8 cellular contexts compared by ENCODE assay signal in genomic region chr10:74151879-74152722, GRCh38. TPM values are rescaled to one million over a fixed set of nuclear protein-coding genes. Genes with fewer than 3 reads are reported as not detected.
DNase-seq lines count a peak whose midpoint lies in the region; ATAC-seq and TF ChIP-seq lines count a peak whose summit lies in the region.

No MANE protein-coding gene starts in this region.

- TF ChIP-seq CTCF in DND-41 (IDR thresholded peaks at IDR 0.05; ENCODE audit: borderline replicate concordance, extremely low read depth, low read length, poor library complexity, severe bottlenecking), result no peak
- TF ChIP-seq CTCF in osteoblast (IDR thresholded peaks at IDR 0.05; ENCODE audit: extremely low read depth, low read depth, low read length), result no peak

- H3K27me3 ChIP-seq in DND-41 (ENCODE audit: insufficient read depth, low read length, poor library complexity) (no peaks in the 10 kb centered on the region), MG63 (no peaks in the 10 kb centered on the region), osteoblast (ENCODE audit: insufficient read depth, low read length) (no peaks in the 10 kb centered on the region)

- H3K4me1 ChIP-seq in DND-41 (ENCODE audit: insufficient read depth, low read length) (peaks cover 37% of the 10 kb centered on the region), osteoblast (ENCODE audit: insufficient read depth, low read length) (peaks cover 14% of the 10 kb centered on the region)

- H3K4me3 ChIP-seq in DND-41 (ENCODE audit: low read depth in 1 of 2, low read length in 2 of 2) (peak overlapping the region; percentile 71), MG63 (peak overlapping the region; percentile 74), osteoblast (ENCODE audit: insufficient read depth, low read length) (peak overlapping the region; percentile 98)

- H3K36me3 ChIP-seq in DND-41 (ENCODE audit: insufficient read depth, low read length) (no peaks in the 10 kb centered on the region), MG63 (peaks cover 8% of the 10 kb centered on the region; the same call in 1 of the 2 replicates), osteoblast (ENCODE audit: insufficient read depth, low read length) (no peaks in the 10 kb centered on the region)

- H3K27ac ChIP-seq in DND-41 (ENCODE audit: low read length) (peak overlapping the region; percentile 66; the same call in 1 of the 2 replicates), epithelial cell of prostate (peak overlapping the region; percentile 90), osteoblast (ENCODE audit: low read depth, low read length) (peak overlapping the region; percentile 99)

- ATAC-seq in DND-41 (ENCODE audit: insufficient read depth, low read depth), result no peak

- H3K4me2 ChIP-seq in DND-41 (ENCODE audit: insufficient read depth, low read length) (peak overlapping the region; percentile 75), osteoblast (ENCODE audit: insufficient read depth, low read length) (peak overlapping the region; percentile 92)

- H3K9ac ChIP-seq in DND-41 (ENCODE audit: low read depth, low read length), result peak overlapping the region; percentile 68

- H3K79me2 ChIP-seq in DND-41 (ENCODE audit: insufficient read depth, low read length) (peaks cover 61% of the 10 kb centered on the region), osteoblast (ENCODE audit: insufficient read depth, low read length) (peaks cover 43% of the 10 kb centered on the region)

- H2AFZ ChIP-seq in DND-41 (ENCODE audit: low read depth, low read length), result peak overlapping the region; percentile 92
- peak overlapping the region; percentile 96 for H2AFZ ChIP-seq in osteoblast (ENCODE audit: low read length)

- no peak for DNase-seq in DND-41
- no peak for DNase-seq in MG63
- no peak for DNase-seq in epithelial cell of prostate (ENCODE audit: low read depth, low spot score)
- DNase-seq in osteoblast (ENCODE audit: insufficient read length, low spot score, missing footprints), result no peak
- DNase-seq in 8988T, result no peak
- DNase-seq in T-helper 9 cell, result no peak
- DNase-seq in stimulated activated naive CD4-positive, alpha-beta T cell (lab: John Stamatoyannopoulos, UW), result no peak
- no peak for DNase-seq in kidney tubule cell (ENCODE audit: low spot score)

- H3K9me3 ChIP-seq in DND-41 (ENCODE audit: insufficient read depth, low read length, severe bottlenecking) (no peaks in the 10 kb centered on the region), MG63 (no peaks in the 10 kb centered on the region), osteoblast (ENCODE audit: low read depth, low read length) (no peaks in the 10 kb centered on the region)

- H4K20me1 ChIP-seq in DND-41 (ENCODE audit: insufficient read depth, low read length) (peaks cover 4% of the 10 kb centered on the region; the same call in 1 of the 2 replicates), osteoblast (ENCODE audit: insufficient read depth, low read length) (peaks cover 12% of the 10 kb centered on the region)

RNA-seq across cellular contexts. Expression of gene ADK, which starts 1.1 kb away (rescaled TPM):
- 18.1 and 26.5 TPM in 2 replicates for total RNA-seq in MG63 (2014; rRNA removed; shearing (Covaris generic); ENCODE audit: low replicate concordance)
- total RNA-seq in osteoblast, result 34.0 and 46.3 TPM in 2 replicates

RNA-seq across cellular contexts. Expression of gene AP3M1, which starts 1.5 kb away (rescaled TPM):
- total RNA-seq in MG63 (2014; rRNA removed; shearing (Covaris generic); ENCODE audit: low replicate concordance), result 3.6 and 5.5 TPM in 2 replicates
- 35.8 and 37.7 TPM in 2 replicates for total RNA-seq in osteoblast
